ENCODE assay signal across 1 cellular context in genomic region chr3:52154135-52155094, GRCh38.
TF ChIP-seq lines count a peak whose summit lies in the region.

Gene POC1A, minus strand, starts transcription at chr3:52154423. Its CDS starts 51 bp downstream, at chr3:52154372.

TF ChIP-seq in K562, 482 proteins besides CTCF, POLR2A, EP300 and RAD21 (continued from another document and continues in another):
- TF ChIP-seq GTF2B (IDR thresholded peaks at IDR 0.05; ENCODE audit: extremely low read depth, insufficient read length) (no peak), AFF4 (CRISPR knock-in tag; IDR thresholded peaks at IDR 0.05) (no peak), TRIM24 (IDR thresholded peaks at IDR 0.05) (no peak; a peak in 1 of 4 replicates), RBBP5 (IDR thresholded peaks at IDR 0.05; ENCODE audit: borderline replicate concordance, insufficient read depth, low read length, poor library complexity, severe bottlenecking) (peak; percentile 67), ASH1L (IDR thresholded peaks at IDR 0.05; ENCODE audit: borderline replicate concordance, low read depth, partially characterized antibody) (peak; percentile 45), NRF1 (conservative IDR thresholded peaks at IDR 0.05 in 1 of 2, IDR thresholded peaks at IDR 0.05 in 1 of 2) (peak; percentile 91 to 92), ZNF398 (CRISPR knock-in tag; IDR thresholded peaks at IDR 0.05) (no peak), ATF1 (CRISPR knock-in tag; IDR thresholded peaks at IDR 0.05) (no peak), ATF1 (tag; IDR thresholded peaks at IDR 0.05) (peak; percentile 92), CXXC5 (CRISPR knock-in tag; IDR thresholded peaks at IDR 0.05) (peak; percentile 76), SAP30 (IDR thresholded peaks at IDR 0.05; ENCODE audit: borderline replicate concordance, insufficient read depth, low read depth, low read length, poor library complexity, severe bottlenecking) (peak; percentile 97), VEZF1 (CRISPR knock-in tag; IDR thresholded peaks at IDR 0.05) (peak; percentile 56; the same call in 1 of the 2 replicates), ZMIZ1 (IDR thresholded peaks at IDR 0.05; ENCODE audit: low read depth in 2 of 2, low read length in 2 of 2) (no peak), ZNF764 (CRISPR knock-in tag; IDR thresholded peaks at IDR 0.05; ENCODE audit: low read depth) (no peak), THRA (IDR thresholded peaks at IDR 0.05) (no peak), ZNF212 (CRISPR knock-in tag; IDR thresholded peaks at IDR 0.05) (no peak), SMC3 (conservative IDR thresholded peaks at IDR 0.05; ENCODE audit: insufficient read depth, low read depth, low read length) (no peak), MTA2 (IDR thresholded peaks at IDR 0.05; ENCODE audit: low read depth) (no peak), CEBPB (tag; IDR thresholded peaks at IDR 0.05) (peak; percentile 97), U2AF1 (optimal IDR thresholded peaks at IDR 0.05; ENCODE audit: low read depth, low read length) (no peak), NCOA2 (IDR thresholded peaks at IDR 0.05; ENCODE audit: partially characterized antibody in 2 of 2) (no peak), FOXA3 (CRISPR knock-in tag; conservative IDR thresholded peaks at IDR 0.05 in 1 of 2, IDR thresholded peaks at IDR 0.05 in 1 of 2) (no peak), BCOR (IDR thresholded peaks at IDR 0.05) (0 out of 2 replicates have a peak, but pooled peaks have one; percentile 21), HDAC1 (IDR thresholded peaks at IDR 0.05) (peak in 1 of 2 experiments; percentile 88; a peak in 2 of 4 replicates), MED1 (CRISPR knock-in tag; IDR thresholded peaks at IDR 0.05; ENCODE audit: borderline replicate concordance) (no peak), IRF9 (tag; IDR thresholded peaks at IDR 0.05) (no peak), RFX1 (IDR thresholded peaks at IDR 0.05) (peak; percentile 54), BDP1 (IDR thresholded peaks at IDR 0.05; ENCODE audit: insufficient read depth, insufficient read length) (no peak), REST (CRISPR knock-in tag; IDR thresholded peaks at IDR 0.05; ENCODE audit: low read depth) (no peak), TEAD1 (CRISPR knock-in tag; IDR thresholded peaks at IDR 0.05) (peak; percentile 84 to 100), GABPA (tag; conservative IDR thresholded peaks at IDR 0.05; ENCODE audit: low read depth) (peak; percentile 66; the same call in 1 of the 2 replicates), MAZ (CRISPR knock-in tag; conservative IDR thresholded peaks at IDR 0.05 in 1 of 2, IDR thresholded peaks at IDR 0.05 in 1 of 2) (peak; percentile 89 to 98), ZNF41 (CRISPR knock-in tag; conservative IDR thresholded peaks at IDR 0.05) (no peak), U2AF2 (optimal IDR thresholded peaks at IDR 0.05; ENCODE audit: low read depth, low read length) (no peak), FOXK2 (conservative IDR thresholded peaks at IDR 0.05 in 1 of 2, IDR thresholded peaks at IDR 0.05 in 1 of 2; ENCODE audit: low read depth in 2 of 2) (peak; percentile 78 to 82), ZNF121 (CRISPR knock-in tag; conservative IDR thresholded peaks at IDR 0.05) (no peak), KDM5B (IDR thresholded peaks at IDR 0.05; ENCODE audit: insufficient replicate concordance, low read depth, low read length) (peak; percentile 71), CREM (IDR thresholded peaks at IDR 0.05; ENCODE audit: low read depth) (peak; percentile 66), PTTG1 (tag; IDR thresholded peaks at IDR 0.05; ENCODE audit: low read depth) (no peak), KLF6 (CRISPR knock-in tag; IDR thresholded peaks at IDR 0.05; ENCODE audit: borderline replicate concordance) (no peak), HINFP (tag; conservative IDR thresholded peaks at IDR 0.05; ENCODE audit: low read depth) (no peak), SLC30A9 (CRISPR knock-in tag; IDR thresholded peaks at IDR 0.05) (no peak), NCOA6 (IDR thresholded peaks at IDR 0.05) (peak; percentile 76)
